ENCODE assay signal across 8 cellular contexts in genomic region chr19:42279902-42280760, GRCh38. TPM values are rescaled to one million over a fixed set of nuclear protein-coding genes. Genes with fewer than 3 reads are reported as not detected.
DNase-seq lines count a peak whose midpoint lies in the region; ATAC-seq, FAIRE-seq and TF ChIP-seq lines count a peak whose summit lies in the region.

No MANE protein-coding gene starts in this region.

- peak overlapping the region; percentile 94 for H3K4me2 ChIP-seq in GM23338

- H3K36me3 ChIP-seq in GM23338 (ENCODE audit: insufficient read depth) (no peaks in the 10 kb centered on the region), right atrium auricular region (peaks cover 2% of the 10 kb centered on the region)

- peaks cover 23% of the 10 kb centered on the region for H3K27me3 Mint-ChIP-seq in GM23338 (ENCODE audit: insufficient read depth, low read depth, poor library complexity)
- no peaks in the 10 kb centered on the region for H3K27me3 Mint-ChIP-seq in T-helper 1 cell treated with Interleukin-12 subunit alpha and Interleukin-12 subunit beta and Interleukin-4 antibody, amounts not matched to agents 30 μg/mL and 1 μg/mL, for 36 hours (ENCODE audit: low read depth)

- ATAC-seq in GM23338, result peak; percentile 38

- peaks cover 31% of the 10 kb centered on the region for H3K4me1 Mint-ChIP-seq in GM23338
- peaks cover 46% of the 10 kb centered on the region for H3K4me1 Mint-ChIP-seq in T-helper 1 cell treated with Interleukin-12 subunit alpha and Interleukin-12 subunit beta and Interleukin-4 antibody, amounts not matched to agents 30 μg/mL and 1 μg/mL, for 36 hours (ENCODE audit: low read depth)

- H3K4me3 ChIP-seq in GM23338 (peak overlapping the region; percentile 96), right atrium auricular region (peak overlapping the region; percentile 81 to 89)

- H3K27ac Mint-ChIP-seq in GM23338, result no peak overlapping the region
- H3K27ac Mint-ChIP-seq in T-helper 1 cell treated with Interleukin-12 subunit alpha and Interleukin-12 subunit beta and Interleukin-4 antibody, amounts not matched to agents 30 μg/mL and 1 μg/mL, for 36 hours, result peak overlapping the region; percentile 89

- peak; percentile 77 for DNase-seq in DMS153 (lab: John Stamatoyannopoulos, UW)
- peak; percentile 79 for DNase-seq in GM23338 (ENCODE audit: low spot score)
- DNase-seq in NCI-H128 (lab: John Stamatoyannopoulos, UW; ENCODE audit: unreplicated experiment), result peak; percentile 85
- peak; percentile 68 to 97 (median 92) for DNase-seq in amygdala (lab: John Stamatoyannopoulos, UW)
- peak; percentile 94 for DNase-seq in right atrium auricular region (ENCODE audit: low spot score)
- peak; percentile 96 for DNase-seq in putamen (ENCODE audit: low spot score)
- peak; percentile 95 for DNase-seq in urothelium cell line (ENCODE audit: low spot score)

- peaks cover 9% of the 10 kb centered on the region for H3K79me2 ChIP-seq in GM23338 (replicated peaks; ENCODE audit: insufficient read depth)

- H3K4me1 ChIP-seq in GM23338 (ENCODE audit: insufficient read depth), result peaks cover 29% of the 10 kb centered on the region
- peaks cover 0 to 83% of the 10 kb centered on the region in 2 donors for H3K4me1 ChIP-seq in right atrium auricular region

- H3K27me3 ChIP-seq in GM23338 (ENCODE audit: insufficient read depth), result no peaks in the 10 kb centered on the region
- H3K27me3 ChIP-seq in right atrium auricular region, result no peaks in the 10 kb centered on the region

- H3K9me3 Mint-ChIP-seq in GM23338, result no peaks in the 10 kb centered on the region; the same call in 2 of the 3 replicates
- no peaks in the 10 kb centered on the region for H3K9me3 Mint-ChIP-seq in T-helper 1 cell treated with Interleukin-12 subunit alpha and Interleukin-12 subunit beta and Interleukin-4 antibody, amounts not matched to agents 30 μg/mL and 1 μg/mL, for 36 hours

- FAIRE-seq in urothelium cell line (lab: Jason Lieb, UNC), result peak; percentile 80

- TF ChIP-seq CTCF in GM23338 (conservative IDR thresholded peaks at IDR 0.05; ENCODE audit: low read depth in 2 of 2) (peak; percentile 73 to 93), right atrium auricular region (IDR thresholded peaks at IDR 0.05) (peak; percentile 88 to 94)

- H3K36me3 Mint-ChIP-seq in GM23338 (ENCODE audit: low read depth), result peaks cover 1% of the 10 kb centered on the region; the same call in 2 of the 3 replicates
- peaks cover 12% of the 10 kb centered on the region for H3K36me3 Mint-ChIP-seq in T-helper 1 cell treated with Interleukin-12 subunit alpha and Interleukin-12 subunit beta and Interleukin-4 antibody, amounts not matched to agents 30 μg/mL and 1 μg/mL, for 36 hours (ENCODE audit: low read depth)

- peaks cover 23% of the 10 kb centered on the region for H3F3A ChIP-seq in GM23338 (replicated peaks; ENCODE audit: low read depth)

- H3K27ac ChIP-seq in GM23338 (ENCODE audit: low read depth) (no peak overlapping the region), right atrium auricular region (peak overlapping the region; percentile 97 to 99)

- 0 out of 2 replicates have a peak, but pooled peaks cover 3% of the 10 kb centered on the region for H4K20me1 ChIP-seq in GM23338 (replicated peaks; ENCODE audit: insufficient read depth)

- no peaks in the 10 kb centered on the region for H3K9me3 ChIP-seq in right atrium auricular region

- peak overlapping the region; percentile 73 for H3K4me3 Mint-ChIP-seq in GM23338
- peak overlapping the region; percentile 87 for H3K4me3 Mint-ChIP-seq in T-helper 1 cell treated with Interleukin-12 subunit alpha and Interleukin-12 subunit beta and Interleukin-4 antibody, amounts not matched to agents 30 μg/mL and 1 μg/mL, for 36 hours

- H2AFZ ChIP-seq in GM23338, result peak overlapping the region; percentile 86

- no peaks in the 10 kb centered on the region for H3K9me2 ChIP-seq in GM23338 (ENCODE audit: insufficient read depth)

TF ChIP-seq in GM23338, 12 proteins besides CTCF, POLR2A, EP300 and RAD21 (continues in another document):
- no peak for TF ChIP-seq ZNF114 (CRISPR knock-in tag; IDR thresholded peaks at IDR 0.05)
- TF ChIP-seq NANOG (IDR thresholded peaks at IDR 0.05; ENCODE audit: borderline replicate concordance), result no peak
- TF ChIP-seq ZNF331 (CRISPR knock-in tag; IDR thresholded peaks at IDR 0.05; ENCODE audit: low read depth), result no peak
- TF ChIP-seq JUNB (IDR thresholded peaks at IDR 0.05; ENCODE audit: unreplicated experiment), result no peak
- no peak for TF ChIP-seq REST (IDR thresholded peaks at IDR 0.05; ENCODE audit: unreplicated experiment)
- TF ChIP-seq POLR2AphosphoS5 (IDR thresholded peaks at IDR 0.05; ENCODE audit: low read depth), result no peak
- no peak for TF ChIP-seq EZH2 (IDR thresholded peaks at IDR 0.05; ENCODE audit: low read depth, unreplicated experiment)
- TF ChIP-seq STAT1 (IDR thresholded peaks at IDR 0.05; ENCODE audit: unreplicated experiment), result no peak

RNA-seq across cellular contexts. Expression of gene CIC, which starts 11.1 kb away (rescaled TPM):
- total RNA-seq in GM23338 (2014; rRNA removed; shearing (Covaris generic)), result 31.8 and 42.0 TPM in 2 replicates
- 13.2 and 13.9 TPM in 2 replicates for polyA plus RNA-seq in GM23338 (2016; fragmentation: Nextera tagmentation; extraction: Ambion mirVana)
- total RNA-seq in right atrium auricular region, result 10 to 100 TPM; 27.4 to 53.5 TPM

RNA-seq across cellular contexts. Expression of gene PRR19, which starts 21.8 kb away (rescaled TPM):
- 3.6 and 8.1 TPM in 2 replicates for total RNA-seq in GM23338 (2014; rRNA removed; shearing (Covaris generic))
- 4.1 and 5.6 TPM in 2 replicates for polyA plus RNA-seq in GM23338 (2016; fragmentation: Nextera tagmentation; extraction: Ambion mirVana)
- total RNA-seq in right atrium auricular region, result under 1 TPM in 1 of 2 donors, not detected in 1; 0.59 TPM

RNA-seq across cellular contexts. Expression of gene PAFAH1B3, which starts 22.3 kb away (rescaled TPM):
- 139 and 162 TPM in 2 replicates for total RNA-seq in GM23338 (2014; rRNA removed; shearing (Covaris generic))
- polyA plus RNA-seq in GM23338 (2016; fragmentation: Nextera tagmentation; extraction: Ambion mirVana), result 195 and 197 TPM in 2 replicates
- total RNA-seq in right atrium auricular region, result 1 to 10 TPM; 2.2 to 8.2 TPM

RNA-seq across cellular contexts. Expression of gene ERF, which starts 25.2 kb away (rescaled TPM):
- 49.0 and 49.4 TPM in 2 replicates for total RNA-seq in GM23338 (2014; rRNA removed; shearing (Covaris generic))
- polyA plus RNA-seq in GM23338 (2016; fragmentation: Nextera tagmentation; extraction: Ambion mirVana), result 29.4 and 30.4 TPM in 2 replicates
- total RNA-seq in right atrium auricular region, result 10 to 100 TPM; 26.8 to 34.9 TPM

RNA-seq across cellular contexts. Expression of gene TMEM145, which starts 33.0 kb away (rescaled TPM):
- total RNA-seq in GM23338 (2014; rRNA removed; shearing (Covaris generic)), result 1.3 and 5.4 TPM in 2 replicates
- polyA plus RNA-seq in GM23338 (2016; fragmentation: Nextera tagmentation; extraction: Ambion mirVana), result 1.9 and 2.3 TPM in 2 replicates
- under 1 TPM in 1 of 2 donors, not detected in 1; 0.94 TPM for total RNA-seq in right atrium auricular region

Comparison
In these comparisons a context has a peak if more than half of its experiments do, and no peak if none do; other contexts are left out.
1. RNA of gene PAFAH1B3, which starts 22.3 kb away (total RNA-seq): 139 to 162 TPM in GM23338; 2.2 to 8.2 TPM in right atrium auricular region; every median in the first group is over 10 times any median in the second.
2. Peak in every context shown above with its lines, with median percentiles within 50 percentile points of each other: DNase-seq.